In the genomic region with DNA sequence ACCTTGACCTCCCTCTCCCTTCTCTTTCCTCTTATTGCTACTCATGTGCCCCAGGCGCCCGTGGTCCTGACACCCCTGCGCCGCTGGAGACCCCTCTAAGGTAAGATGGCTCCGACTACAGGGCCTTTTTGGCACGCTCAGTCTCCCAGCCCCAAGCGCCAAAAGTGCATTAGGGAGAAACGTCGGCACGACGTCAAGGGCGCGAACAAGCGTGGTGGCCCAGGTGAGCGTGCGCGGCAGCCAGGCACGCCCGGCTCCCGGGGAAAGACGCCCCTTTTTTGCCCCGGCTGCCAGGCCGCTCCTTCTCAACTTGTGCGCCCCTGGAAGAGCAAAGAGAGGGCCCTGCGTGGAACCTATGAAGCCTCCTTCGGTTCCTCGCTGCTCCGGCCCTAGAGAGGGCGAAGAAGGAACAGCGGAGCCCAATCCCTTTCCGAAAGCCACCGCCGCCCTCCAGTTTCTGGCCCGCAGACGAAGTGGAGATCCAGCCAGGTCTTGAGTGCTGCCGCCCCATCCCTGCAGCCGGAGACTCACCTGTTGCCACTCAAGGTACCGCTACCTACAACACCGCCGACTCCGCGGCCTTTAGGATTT, we compare ENCODE assay signal across 8 cellular contexts. TPM values are rescaled to one million over a fixed set of nuclear protein-coding genes. Genes with fewer than 3 reads are reported as not detected.
DNase-seq lines count a peak whose midpoint lies in the region; ATAC-seq and TF ChIP-seq lines count a peak whose summit lies in the region.
"Not testable (repeated sequence)": the region's sequence is repeated elsewhere in the genome, so short reads cannot be mapped to it uniquely, and the experiment has no call there.

No MANE protein-coding gene starts in this region.

- intact Hi-C loops in aorta (cut with DNase I) = not testable (repeated sequence)

- H3K27ac Mint-ChIP-seq in effector memory CD8-positive, alpha-beta T cell; naive B cell: not testable (repeated sequence)

- H3K4me1 ChIP-seq in RWPE2 (ENCODE audit: insufficient read depth, poor library complexity, severe bottlenecking); aorta (ENCODE audit: control insufficient read depth in 1 of 2, insufficient read depth in 2 of 2, low read length in 2 of 2): not testable (repeated sequence)

- ATAC-seq in GM18907 (IDR thresholded peaks at IDR 0.05; ENCODE audit: unreplicated experiment) (peak; percentile 48), GM21528 (IDR thresholded peaks at IDR 0.05; ENCODE audit: low FRiP score, unreplicated experiment) (peak; percentile 47), HG02852 (IDR thresholded peaks at IDR 0.05; ENCODE audit: unreplicated experiment) (peak; percentile 31), HG03280 (IDR thresholded peaks at IDR 0.05; ENCODE audit: unreplicated experiment) (peak; percentile 52), RWPE2 (ENCODE audit: low read depth) (peak; percentile 44), naive B cell (ENCODE audit: low read depth in 2 of 2) (peak; percentile 46 to 51), aorta (ENCODE audit: low FRiP score) (peak; percentile 72)
- peak; percentile 41 for ATAC-seq in effector memory CD8-positive, alpha-beta T cell (replicated peaks)

- not testable (repeated sequence) for H3K4me1 Mint-ChIP-seq in effector memory CD8-positive, alpha-beta T cell (ENCODE audit: low read depth in 2 of 2); naive B cell

- not testable (repeated sequence) for H3K36me3 ChIP-seq in RWPE2 (ENCODE audit: low read depth); aorta (ENCODE audit: control insufficient read depth in 1 of 2, insufficient read depth in 2 of 2, low read length in 1 of 2)

- not testable (repeated sequence) for H3K4me3 ChIP-seq in RWPE2 (ENCODE audit: severe bottlenecking); aorta (ENCODE audit: low read length in 2 of 2)

- not testable (repeated sequence) for H3K4me3 Mint-ChIP-seq in effector memory CD8-positive, alpha-beta T cell; naive B cell

- H3K27me3 ChIP-seq in RWPE2 (ENCODE audit: insufficient read depth, poor library complexity, severe bottlenecking); aorta (ENCODE audit: control insufficient read depth in 1 of 2, insufficient read depth in 2 of 2, low read length in 1 of 2): not testable (repeated sequence)

- not testable (repeated sequence) for H3K27ac ChIP-seq in RWPE2 (ENCODE audit: poor library complexity, severe bottlenecking); aorta (ENCODE audit: low read depth in 1 of 2, low read length in 2 of 2)

- H3K36me3 Mint-ChIP-seq in effector memory CD8-positive, alpha-beta T cell (ENCODE audit: insufficient read depth); naive B cell: not testable (repeated sequence)

- no CpG with 5 or more reads among the region's 42 CpGs for WGBS in aorta, 2 donors

- not testable (repeated sequence) for DNase-seq in RWPE2 (ENCODE audit: low spot score); effector memory CD8-positive, alpha-beta T cell; naive B cell; aorta

- not testable (repeated sequence) for H3K9me3 Mint-ChIP-seq in effector memory CD8-positive, alpha-beta T cell; naive B cell

- not testable (repeated sequence) for H3K27me3 Mint-ChIP-seq in effector memory CD8-positive, alpha-beta T cell; naive B cell

- not testable (repeated sequence) for H3K9me3 ChIP-seq in RWPE2 (ENCODE audit: severe bottlenecking); aorta (ENCODE audit: control insufficient read depth, low read length)

- not testable (repeated sequence) for TF ChIP-seq CTCF in RWPE2 (IDR thresholded peaks at IDR 0.05; ENCODE audit: poor library complexity, severe bottlenecking)

RNA-seq across cellular contexts. Expression of a gene that starts 0.3 kb away (rescaled TPM):
- polyA plus RNA-seq in naive B cell (ENCODE audit: low read depth in 6 of 6) (10 to 100 TPM; 13.2 to 27.8 (median 23.2) TPM), aorta (10 to 100 TPM in 1 of 2 donors, 1 to 10 TPM in 1; 6.0 to 19.9 TPM)
- 10 to 100 TPM in 1 of 2 donors, 1 to 10 TPM in 1; 9.4 to 16.3 TPM for total RNA-seq in aorta
